Comparison of ENCODE assay signal across 8 cellular contexts in genomic region chr2:27133905-27134780, GRCh38. TPM values are rescaled to one million over a fixed set of nuclear protein-coding genes. Genes with fewer than 3 reads are reported as not detected.
DNase-seq lines count a peak whose midpoint lies in the region; TF ChIP-seq lines count a peak whose summit lies in the region.

TSS of gene PREB (minus strand) at chr2:27134636. CDS start at chr2:27134421, 215 bp downstream.

- H3K36me3 ChIP-seq in SK-N-MC (ENCODE audit: insufficient read depth, low read length) (peaks cover 36% of the 10 kb centered on the region), suprapubic skin (peaks cover 33% of the 10 kb centered on the region)

- peak within 1 kb of the TSS; percentile 54; the same call in 1 of the 2 replicates for H3K27ac ChIP-seq in SK-N-MC
- peak within 1 kb of the TSS; percentile 90 for H3K27ac ChIP-seq in suprapubic skin

- peak within 1 kb of the TSS; percentile 96 for H3K9ac ChIP-seq in SK-N-MC (ENCODE audit: insufficient read length)

- TF ChIP-seq EP300 in suprapubic skin (IDR thresholded peaks at IDR 0.05), result no peak

- H3K9me3 Mint-ChIP-seq in activated naive CD4-positive, alpha-beta T cell treated with anti-CD3 and anti-CD28 coated beads, Interleukin-2, amount 10 ng/mL, durations not matched to agents 7 days and 5 days, result no peaks in the 10 kb centered on the region

- H3K4me3 Mint-ChIP-seq in activated naive CD4-positive, alpha-beta T cell treated with anti-CD3 and anti-CD28 coated beads, Interleukin-2, amount 10 ng/mL, durations not matched to agents 7 days and 5 days, result peak within 1 kb of the TSS; percentile 94

- peaks cover 22% of the 10 kb centered on the region for H3K27me3 Mint-ChIP-seq in activated naive CD4-positive, alpha-beta T cell treated with anti-CD3 and anti-CD28 coated beads, Interleukin-2, amount 10 ng/mL, durations not matched to agents 7 days and 5 days

- no peaks in the 10 kb centered on the region for H3K9me3 ChIP-seq in SK-N-MC (ENCODE audit: low read depth, low read length)
- H3K9me3 ChIP-seq in suprapubic skin, result no peaks in the 10 kb centered on the region

- peak within 1 kb of the TSS; percentile 97 for H3K27ac Mint-ChIP-seq in activated naive CD4-positive, alpha-beta T cell treated with anti-CD3 and anti-CD28 coated beads, Interleukin-2, amount 10 ng/mL, durations not matched to agents 7 days and 5 days

- peaks cover 22% of the 10 kb centered on the region for H3K4me1 ChIP-seq in suprapubic skin

- peak; percentile 30 for TF ChIP-seq CTCF in HFF-Myc (IDR thresholded peaks at IDR 0.05; ENCODE audit: low read depth, low read length, missing control alignments)
- TF ChIP-seq CTCF in NB4 (IDR thresholded peaks at IDR 0.05; ENCODE audit: low read depth, low read length), result peak; percentile 39
- no peak for TF ChIP-seq CTCF in suprapubic skin (IDR thresholded peaks at IDR 0.05)

- under 1% methylated on average over 24 of the region's 86 CpGs for WGBS in suprapubic skin

- peaks cover 24% of the 10 kb centered on the region for H3K36me3 Mint-ChIP-seq in activated naive CD4-positive, alpha-beta T cell treated with anti-CD3 and anti-CD28 coated beads, Interleukin-2, amount 10 ng/mL, durations not matched to agents 7 days and 5 days

- CTCF ChIA-PET in activated naive CD4-positive, alpha-beta T cell treated with anti-CD3 and anti-CD28 coated beads, Interleukin-2, amount 10 ng/mL, durations not matched to agents 7 days and 5 days (lab: Charles Lee), result interaction anchor here (0.8 to 3.4 kb wide), 7 partner anchors 10 to 169 kb away, joined by 3 to 19 read pairs (median 3); partner anchors contain the start of gene ABHD1

- no peaks in the 10 kb centered on the region for H3K27me3 ChIP-seq in suprapubic skin

- DNase-seq in GM04504 (ENCODE audit: low read depth) (peak; percentile 88), HFF-Myc (ENCODE audit: extremely low read depth, low read depth) (peak; percentile 79), NB4 (ENCODE audit: low read depth) (peak; percentile 95), SK-N-MC (ENCODE audit: low read depth, low spot score) (peak; percentile 48), germinal center (ENCODE audit: low spot score) (peak; percentile 98), nucleus accumbens (lab: John Stamatoyannopoulos, UW) (peak; percentile 71 to 98 (median 93)), suprapubic skin (ENCODE audit: low spot score in 2 of 2) (peak; percentile 97 to 98)
- DNase-seq in activated naive CD4-positive, alpha-beta T cell treated with anti-CD3 and anti-CD28 coated beads, Interleukin-2, amount 10 ng/mL, durations not matched to agents 7 days and 5 days, result peak; percentile 98

- peak within 1 kb of the TSS; percentile 94 for H3K4me3 ChIP-seq in HFF-Myc (replicated peaks; ENCODE audit: low read depth, low read length)
- peak within 1 kb of the TSS; percentile 87 for H3K4me3 ChIP-seq in NB4 (ENCODE audit: low read depth, low read length)
- H3K4me3 ChIP-seq in SK-N-MC, result peak within 1 kb of the TSS; percentile 99
- peak within 1 kb of the TSS; percentile 88 for H3K4me3 ChIP-seq in suprapubic skin

- H3K4me1 Mint-ChIP-seq in activated naive CD4-positive, alpha-beta T cell treated with anti-CD3 and anti-CD28 coated beads, Interleukin-2, amount 10 ng/mL, durations not matched to agents 7 days and 5 days, result peaks cover 32% of the 10 kb centered on the region

- TF ChIP-seq POLR2A in NB4 (IDR thresholded peaks at IDR 0.05; ENCODE audit: extremely low read depth, insufficient read length) (peak; percentile 87), suprapubic skin (IDR thresholded peaks at IDR 0.05) (peak in 1 of 2 donors; percentile 55)

RNA-seq across cellular contexts. Expression of gene PREB, which starts in this region (rescaled TPM):
- 10 to 100 TPM; 40.0 to 55.3 (median 47.1) TPM for total RNA-seq in suprapubic skin

Comparison
In these comparisons a context has a peak if more than half of its experiments do, and no peak if none do; other contexts are left out.
1. Peak in every context shown above with its lines: DNase-seq, H3K4me3 ChIP-seq and H3K27ac ChIP-seq.
2. DNase-seq: peak in every context shown above with its lines; median percentile 98 in activated naive CD4-positive, alpha-beta T cell treated with anti-CD3 and anti-CD28 coated beads, Interleukin-2, amount 10 ng/mL, durations not matched to agents 7 days and 5 days; 98 in germinal center; 98 in suprapubic skin; 95 in NB4; 93 in nucleus accumbens; 88 in GM04504; 79 in HFF-Myc; 48 in SK-N-MC.
3. CTCF ChIP-seq: peak in HFF-Myc (single experiment) and NB4 (single experiment); none in suprapubic skin (0 of 2).